9 cellular contexts compared by ENCODE assay signal in the genomic region with DNA sequence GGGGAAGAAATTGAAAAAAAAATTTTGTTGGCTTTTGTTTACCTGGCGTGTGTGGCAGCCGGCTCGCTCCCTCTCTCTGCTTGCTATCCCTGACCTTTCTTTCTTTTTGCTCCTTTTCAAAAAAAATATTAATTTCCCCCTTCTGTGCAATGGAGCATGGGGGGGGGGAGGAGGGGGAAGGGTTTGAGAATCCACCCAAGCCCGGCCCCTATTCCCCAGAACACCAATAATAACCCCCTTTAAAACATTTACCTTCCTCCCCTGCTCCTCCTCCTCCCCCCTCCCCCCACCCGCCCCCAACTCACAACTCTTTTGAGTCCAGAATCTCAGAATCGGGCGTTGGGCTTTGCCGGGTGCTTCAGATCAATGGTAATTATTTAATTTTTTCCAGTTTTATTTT. TPM values are rescaled to one million over a fixed set of nuclear protein-coding genes. Genes with fewer than 3 reads are reported as not detected.
A peak's percentile ranks its signal among the peaks of the same experiment; 100 is the strongest.
DNase-seq lines count a peak whose midpoint lies in the region; ATAC-seq and TF ChIP-seq lines count a peak whose summit lies in the region.
"Had no signal": no experiment of that assay in that cellular context is flagged by ENCODE, and none has a peak within 500 bp of the region (broad histone marks: within the 10 kb centered on the region; RNA-seq: fewer than 3 reads in every experiment).

No MANE protein-coding gene starts in this region.

- peak overlapping the region; percentile 51 for H3K4me3 ChIP-seq in A673 (ENCODE audit: low read depth, low read length, poor library complexity, severe bottlenecking)
- peak overlapping the region; percentile 29 for H3K4me3 ChIP-seq in HAP-1
- peak overlapping the region; percentile 57 to 67 for H3K4me3 ChIP-seq in ascending aorta

- H3K4me3 Mint-ChIP-seq in memory B cell = peak overlapping the region; percentile 63

- peaks cover 1% of the 10 kb centered on the region for H3K36me3 Mint-ChIP-seq in memory B cell

- intact Hi-C loops in A673 (cut with micrococcal nuclease; ENCODE audit: unreplicated experiment) (no loop called here), ascending aorta (cut with DNase I) (loop anchor here (5.0 kb wide), 1 partner anchor 39 kb away; no protein-coding TSS in a partner anchor)

- ATAC-seq in memory B cell (ENCODE audit: low read depth) = no peak
- ATAC-seq in GM21717 (IDR thresholded peaks at IDR 0.05; ENCODE audit: unreplicated experiment) = no peak
- ATAC-seq in HG03354 (IDR thresholded peaks at IDR 0.05; ENCODE audit: poor library complexity, severe bottlenecking, unreplicated experiment) = no peak

- no peak overlapping the region for H3K27ac Mint-ChIP-seq in memory B cell

- in situ Hi-C loops in HAP-1 (cut with MboI; ENCODE audit: low sequenced_read_pairs) = no loop called here

- peaks cover 24% of the 10 kb centered on the region for H3K27me3 Mint-ChIP-seq in memory B cell

- H3K27ac ChIP-seq in A673 (ENCODE audit: low read depth, low read length, poor library complexity, severe bottlenecking) = peak overlapping the region; percentile 84
- H3K27ac ChIP-seq in ascending aorta = peak overlapping the region; percentile 95 to 97

- POLR2A ChIA-PET in A673 (lab: Charles Lee; ENCODE audit: low non-redundant PET) = interaction anchor here (0.7 kb wide), 1 partner anchor 276 kb away, joined by 4 read pairs; no protein-coding TSS in a partner anchor

- H3K36me3 ChIP-seq in A673 (ENCODE audit: insufficient read depth, low read length, poor library complexity, severe bottlenecking) = peaks cover 9% of the 10 kb centered on the region
- H3K36me3 ChIP-seq in HAP-1 (replicated peaks) = no peaks in the 10 kb centered on the region
- H3K36me3 ChIP-seq in ascending aorta = no peaks in the 10 kb centered on the region

- H3K9me3 ChIP-seq in A673 (ENCODE audit: low read depth, low read length, poor library complexity, severe bottlenecking) (no peaks in the 10 kb centered on the region), HAP-1 (no peaks in the 10 kb centered on the region), ascending aorta (no peaks in the 10 kb centered on the region)

- H3K4me1 Mint-ChIP-seq in memory B cell = peaks cover 15% of the 10 kb centered on the region

- no peak for DNase-seq in A673 (ENCODE audit: low spot score)
- no peak for DNase-seq in HAP-1 (ENCODE audit: low spot score in 2 of 2)
- no peak for DNase-seq in ascending aorta (ENCODE audit: low spot score in 2 of 2)
- no peak for DNase-seq in memory B cell (ENCODE audit: low spot score in 2 of 2)
- DNase-seq in glomerular visceral epithelial cell (ENCODE audit: extremely low spot score) = no peak
- DNase-seq in effector CD8-positive, alpha-beta T cell (lab: John Stamatoyannopoulos, UW) = no peak

- no peaks in the 10 kb centered on the region for H3K9me3 Mint-ChIP-seq in memory B cell

- no TSS peak for BruUV-seq in A673 (replicated peaks; lab: Mats Ljungman, UMichigan)

- H3K4me1 ChIP-seq in A673 (ENCODE audit: insufficient read depth, low read length, poor library complexity, severe bottlenecking) (peaks cover 45% of the 10 kb centered on the region), HAP-1 (peaks cover 2% of the 10 kb centered on the region; the same call in 1 of the 2 replicates), ascending aorta (peaks cover 18 to 65% of the 10 kb centered on the region in 2 donors)

- no peak for TF ChIP-seq CTCF in A673 (conservative IDR thresholded peaks at IDR 0.05; ENCODE audit: low read depth, low read length)
- TF ChIP-seq CTCF in ascending aorta (IDR thresholded peaks at IDR 0.05) = no peak

- CTCF ChIA-PET in A673 (lab: Charles Lee) = interaction anchor here (0.7 kb wide), 2 partner anchors 14 to 330 kb away, joined by 3 to 17 read pairs; no protein-coding TSS in a partner anchor

- H3K27me3 ChIP-seq in A673 (replicated peaks; ENCODE audit: insufficient read depth, low read depth, low read length, poor library complexity) (no peaks in the 10 kb centered on the region), HAP-1 (ENCODE audit: low read depth) (no peaks in the 10 kb centered on the region), ascending aorta (no peaks in the 10 kb centered on the region)

RNA-seq across cellular contexts. Expression of a gene that starts 28.4 kb away (rescaled TPM):
- total RNA-seq in A673 (2021) (69.7 and 77.9 TPM in 2 replicates), ascending aorta (76.5 TPM)

RNA-seq across cellular contexts. Expression of a gene that starts 54.3 kb away (rescaled TPM):
- 0.17 TPM in 2 replicates for total RNA-seq in A673 (2021)
- total RNA-seq in ascending aorta = not detected
- total RNA-seq: progenitor cell of endocrine pancreas had no signal
